ENCODE assay signal across 8 cellular contexts in the genomic region with DNA sequence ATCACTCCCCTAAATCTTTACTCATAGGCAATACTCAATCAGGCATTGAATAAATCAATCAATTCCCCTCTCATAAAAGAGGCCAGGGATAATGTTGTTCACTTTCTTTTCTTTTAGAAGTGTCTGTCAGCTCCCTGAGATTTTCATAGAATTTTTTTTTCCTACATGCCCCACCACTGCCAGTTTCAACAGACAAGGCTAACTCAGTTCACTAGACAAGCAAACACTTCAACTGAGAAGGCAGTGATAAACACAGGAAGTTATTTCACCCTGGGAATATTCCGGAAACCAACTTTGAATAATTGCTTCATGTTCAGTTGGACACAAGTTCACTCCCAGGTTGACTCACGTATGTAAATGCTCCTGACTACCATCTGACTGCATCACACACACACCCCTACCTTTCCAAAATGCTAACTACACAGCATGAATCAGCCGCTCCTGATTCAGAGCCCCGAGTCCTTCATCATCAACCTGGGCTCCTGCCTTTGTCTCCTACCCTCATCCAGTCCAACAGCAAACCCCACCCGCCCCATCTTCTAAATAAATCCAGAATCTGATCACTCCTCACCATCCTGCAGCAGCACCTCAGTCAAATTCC.
A peak's percentile ranks its signal among the peaks of the same experiment; 100 is the strongest.
DNase-seq lines count a peak whose midpoint lies in the region; ATAC-seq and TF ChIP-seq lines count a peak whose summit lies in the region.

No MANE protein-coding gene starts in this region.

- no peak overlapping the region for H2BK120ac ChIP-seq in trophoblast cell (ENCODE audit: insufficient read depth, low read length, poor library complexity)

- no peak overlapping the region for H2BK12ac ChIP-seq in trophoblast cell (ENCODE audit: low read length)

- no peak overlapping the region for H3K18ac ChIP-seq in trophoblast cell (ENCODE audit: low read length)

- ATAC-seq in GM19043 (IDR thresholded peaks at IDR 0.05; ENCODE audit: low read depth, unreplicated experiment) (peak; percentile 47), HG03139 (IDR thresholded peaks at IDR 0.05; ENCODE audit: unreplicated experiment) (peak; percentile 68), esophagus mucosa (peak; percentile 99)

- H4K91ac ChIP-seq in trophoblast cell (ENCODE audit: low read depth, low read length), result no peak overlapping the region

- no peaks in the 10 kb centered on the region for H3K27me3 ChIP-seq in trophoblast cell (ENCODE audit: insufficient read depth, low read length)

- H3K27ac ChIP-seq in RWPE1 (peak overlapping the region; percentile 80), trophoblast cell (ENCODE audit: low read depth, low read length) (no peak overlapping the region)

- no peak overlapping the region for H3K4me3 ChIP-seq in trophoblast cell (ENCODE audit: low read depth, low read length)

- H3K79me1 ChIP-seq in trophoblast cell (ENCODE audit: low read length), result peaks cover 2% of the 10 kb centered on the region

- no peak overlapping the region for H4K12ac ChIP-seq in trophoblast cell (ENCODE audit: low read depth, low read length)

- no peaks in the 10 kb centered on the region for H3K36me3 ChIP-seq in trophoblast cell (ENCODE audit: control insufficient read depth in 1 of 2, insufficient read depth in 2 of 2, low read length in 2 of 2)

- H3K23ac ChIP-seq in trophoblast cell (ENCODE audit: low read length), result no peak overlapping the region

- POLR2A ChIA-PET in RWPE1 (lab: Yijun Ruan, JAX; ENCODE audit: low non-redundant PET), result interaction anchor here (0.5 kb wide), 1 partner anchor 460 kb away, joined by 6 read pairs; no protein-coding TSS in a partner anchor

- no peak overlapping the region for H3K4ac ChIP-seq in trophoblast cell (ENCODE audit: low read depth, low read length)

- no peak overlapping the region for H4K8ac ChIP-seq in trophoblast cell (ENCODE audit: low read depth, low read length)

- DNase-seq in CD1c-positive myeloid dendritic cell (ENCODE audit: extremely low spot score), result peak; percentile 76
- peak; percentile 99 for DNase-seq in RWPE1 (ENCODE audit: low spot score)
- peak; percentile 68 to 82 for DNase-seq in trophoblast cell
- no peak for DNase-seq in NCI-H187 treated with DMSO at 0.1 percent for 48 hours (lab: John Stamatoyannopoulos, UW)
- no peak for DNase-seq in D341Med (ENCODE audit: low spot score)

- no peaks in the 10 kb centered on the region for H3K79me2 ChIP-seq in trophoblast cell (ENCODE audit: control insufficient read depth, insufficient read depth, low read length, poor library complexity)

- no peak overlapping the region for H3K14ac ChIP-seq in trophoblast cell (ENCODE audit: low read length)

- no peak overlapping the region for H3K4me2 ChIP-seq in trophoblast cell (ENCODE audit: low read length)

- peaks cover 3 to 4% of the 10 kb centered on the region in 2 experiments for H3K4me1 ChIP-seq in trophoblast cell (ENCODE audit: control insufficient read depth in 1 of 2, insufficient read depth in 2 of 2, low read length in 2 of 2)

- no peaks in the 10 kb centered on the region for H3K9me3 ChIP-seq in trophoblast cell (ENCODE audit: insufficient read depth, low read depth, low read length)

- no peak overlapping the region for H2BK5ac ChIP-seq in trophoblast cell (ENCODE audit: low read depth, low read length, poor library complexity)

- no CpG with 5 or more reads among the region's 5 CpGs for WGBS in trophoblast cell (ENCODE audit: extremely low coverage, insufficient coverage, insufficient read length)

- CTCF ChIA-PET in RWPE1 (lab: Yijun Ruan, JAX), result interaction anchor here (0.6 to 2.3 kb wide), 3 partner anchors 10 to 136 kb away, joined by 3 to 10 read pairs (median 4); no protein-coding TSS in a partner anchor

- no peak for TF ChIP-seq CTCF in RWPE1 (conservative IDR thresholded peaks at IDR 0.05; ENCODE audit: low read depth)

- no peak overlapping the region for H3K9ac ChIP-seq in trophoblast cell (ENCODE audit: low read length)

- no peak overlapping the region for H2AK5ac ChIP-seq in trophoblast cell (ENCODE audit: low read length)

- H2AFZ ChIP-seq in trophoblast cell (ENCODE audit: insufficient read depth, low read length, poor library complexity), result no peak overlapping the region

Comparison
In these comparisons a context has a peak if more than half of its experiments do, and no peak if none do; other contexts are left out.
1. DNase-seq: peak in CD1c-positive myeloid dendritic cell (single experiment), RWPE1 (single experiment) and trophoblast cell (2 of 2); none in NCI-H187 treated with DMSO at 0.1 percent for 48 hours (single experiment) and D341Med (single experiment).
2. ATAC-seq: peak in every context shown above with its lines; median percentile 99 in esophagus mucosa; 68 in HG03139; 47 in GM19043.